15 cellular contexts compared by ENCODE assay signal in genomic region chr7:50341709-50342108, GRCh38. TPM values are rescaled to one million over a fixed set of nuclear protein-coding genes. Genes with fewer than 3 reads are reported as not detected.
DNase-seq lines count a peak whose midpoint lies in the region; ATAC-seq and TF ChIP-seq lines count a peak whose summit lies in the region.
"Had no signal": no experiment of that assay in that cellular context is flagged by ENCODE, and none has a peak within 500 bp of the region (broad histone marks: within the 10 kb centered on the region; RNA-seq: fewer than 3 reads in every experiment).

No MANE protein-coding gene starts in this region.

- H3K4me1 Mint-ChIP-seq in activated naive CD4-positive, alpha-beta T cell treated with anti-CD3 and anti-CD28 coated beads, Interleukin-2, amount 10 ng/mL, durations not matched to agents 7 days and 5 days: peaks cover 18% of the 10 kb centered on the region
- peaks cover 77% of the 10 kb centered on the region for H3K4me1 Mint-ChIP-seq in central memory CD8-positive, alpha-beta T cell

- no peak for ATAC-seq in central memory CD8-positive, alpha-beta T cell (replicated peaks; ENCODE audit: extremely low read depth, poor library complexity, severe bottlenecking)
- no peak for ATAC-seq in HG03025 (IDR thresholded peaks at IDR 0.05; ENCODE audit: low FRiP score, unreplicated experiment)
- ATAC-seq: heart right ventricle had no signal

- H3K36me3 ChIP-seq in SU-DHL-6 (ENCODE audit: low read length): peaks cover 39% of the 10 kb centered on the region
- H3K36me3 ChIP-seq in thymus (ENCODE audit: control insufficient read depth, insufficient read depth): peaks cover 24% of the 10 kb centered on the region

- no peak overlapping the region for H3K9ac ChIP-seq in SU-DHL-6 (ENCODE audit: low read length)

- H3K4me1 ChIP-seq in thymus (ENCODE audit: control insufficient read depth, insufficient read depth, low read length): peaks cover 64% of the 10 kb centered on the region
- H3K4me1 ChIP-seq: Caco-2 had no signal

- H2AFZ ChIP-seq in SU-DHL-6 (ENCODE audit: low read depth, low read length, severe bottlenecking): no peak overlapping the region

- H3K36me3 Mint-ChIP-seq in activated naive CD4-positive, alpha-beta T cell treated with anti-CD3 and anti-CD28 coated beads, Interleukin-2, amount 10 ng/mL, durations not matched to agents 7 days and 5 days: peaks cover 73% of the 10 kb centered on the region
- H3K36me3 Mint-ChIP-seq in central memory CD8-positive, alpha-beta T cell (ENCODE audit: insufficient read depth): peaks cover 51% of the 10 kb centered on the region

- H3K9me2 ChIP-seq in SU-DHL-6 (replicated peaks; ENCODE audit: insufficient read depth, low read length): no peaks in the 10 kb centered on the region

- H3K4me3 Mint-ChIP-seq in activated naive CD4-positive, alpha-beta T cell treated with anti-CD3 and anti-CD28 coated beads, Interleukin-2, amount 10 ng/mL, durations not matched to agents 7 days and 5 days: peak overlapping the region; percentile 69
- peak overlapping the region; percentile 75 for H3K4me3 Mint-ChIP-seq in central memory CD8-positive, alpha-beta T cell

- peaks cover 50% of the 10 kb centered on the region for H3F3A ChIP-seq in SU-DHL-6 (ENCODE audit: insufficient read depth)

- TF ChIP-seq CTCF in SU-DHL-6 (IDR thresholded peaks at IDR 0.05; ENCODE audit: insufficient read depth, low read length, poor library complexity, severe bottlenecking) (no peak), GM10266 (IDR thresholded peaks at IDR 0.05; ENCODE audit: control insufficient read depth, insufficient read depth, low read depth, missing control alignments) (no peak)

- no peak overlapping the region for H3K27ac Mint-ChIP-seq in activated naive CD4-positive, alpha-beta T cell treated with anti-CD3 and anti-CD28 coated beads, Interleukin-2, amount 10 ng/mL, durations not matched to agents 7 days and 5 days
- peak overlapping the region; percentile 98 for H3K27ac Mint-ChIP-seq in central memory CD8-positive, alpha-beta T cell (ENCODE audit: low read depth)

- peaks cover 97% of the 10 kb centered on the region for H3K79me2 ChIP-seq in SU-DHL-6 (ENCODE audit: insufficient read depth, low read length)

- H3K27ac ChIP-seq in SU-DHL-6 (ENCODE audit: low read depth, low read length) (peak overlapping the region; percentile 37; the same call in 1 of the 2 replicates), thymus (ENCODE audit: low read depth) (peak overlapping the region; percentile 83)

- no peaks in the 10 kb centered on the region for H3K27me3 Mint-ChIP-seq in activated naive CD4-positive, alpha-beta T cell treated with anti-CD3 and anti-CD28 coated beads, Interleukin-2, amount 10 ng/mL, durations not matched to agents 7 days and 5 days
- H3K27me3 Mint-ChIP-seq in central memory CD8-positive, alpha-beta T cell: no peaks in the 10 kb centered on the region

- no peaks in the 10 kb centered on the region for H4K20me1 ChIP-seq in SU-DHL-6 (ENCODE audit: low read depth, low read length)

- H3K9me3 Mint-ChIP-seq in activated naive CD4-positive, alpha-beta T cell treated with anti-CD3 and anti-CD28 coated beads, Interleukin-2, amount 10 ng/mL, durations not matched to agents 7 days and 5 days: no peaks in the 10 kb centered on the region
- no peaks in the 10 kb centered on the region for H3K9me3 Mint-ChIP-seq in central memory CD8-positive, alpha-beta T cell

- CTCF ChIA-PET in activated naive CD4-positive, alpha-beta T cell treated with anti-CD3 and anti-CD28 coated beads, Interleukin-2, amount 10 ng/mL, durations not matched to agents 7 days and 5 days (lab: Charles Lee): interaction anchor here (0.7 to 6.2 kb wide), 8 partner anchors 11 to 136 kb away, joined by 3 to 45 read pairs (median 3); no protein-coding TSS in a partner anchor

- WGBS in thymus: 13% methylated on average over 1 of the region's 1 CpG

- H3K27me3 ChIP-seq in SU-DHL-6 (ENCODE audit: low read length) (no peaks in the 10 kb centered on the region), thymus (ENCODE audit: control insufficient read depth, insufficient read depth) (no peaks in the 10 kb centered on the region)

- DNase-seq in activated naive CD4-positive, alpha-beta T cell treated with anti-CD3 and anti-CD28 coated beads, Interleukin-2, amount 10 ng/mL, durations not matched to agents 7 days and 5 days: no peak
- DNase-seq in activated naive CD4-positive, alpha-beta T cell treated with anti-CD3 and anti-CD28 coated beads, Interleukin-2, amount 50 U/mL, for 16 hours: no peak
- DNase-seq in central memory CD8-positive, alpha-beta T cell (ENCODE audit: low spot score in 2 of 2): no peak
- no peak for DNase-seq in GM10266 (ENCODE audit: extremely low spot score)
- no peak for DNase-seq in NCI-H2107 (lab: John Stamatoyannopoulos, UW)
- DNase-seq: Caco-2, GOT3, heart right ventricle, NCI-H1417, NCI-H2171 treated with DMSO at 0.1 percent for 48 hours had no signal

- no peak overlapping the region for H3K4me3 ChIP-seq in SU-DHL-6 (ENCODE audit: insufficient read depth, low read length, poor library complexity, severe bottlenecking)
- H3K4me3 ChIP-seq in thymus (ENCODE audit: low read length): no peak overlapping the region
- H3K4me3 ChIP-seq: heart right ventricle had no signal

- H3K4me2 ChIP-seq in SU-DHL-6 (ENCODE audit: low read depth, low read length, poor library complexity, severe bottlenecking): no peak overlapping the region

- no peaks in the 10 kb centered on the region for H3K9me3 ChIP-seq in SU-DHL-6 (ENCODE audit: insufficient read depth, low read length)
- H3K9me3 ChIP-seq in thymus (ENCODE audit: control insufficient read depth): no peaks in the 10 kb centered on the region
- H3K9me3 ChIP-seq: Caco-2, heart right ventricle had no signal

RNA-seq across cellular contexts. Expression of gene IKZF1, which starts 37.2 kb away (rescaled TPM):
- polyA plus RNA-seq in thymus: 99.0 TPM
- polyA plus RNA-seq: AG04450, keratinocyte had no signal
